In genomic region chr1:206612129-206612876, GRCh38 we compare ENCODE assay signal across 8 cellular contexts. TPM values are rescaled to one million over a fixed set of nuclear protein-coding genes. Genes with fewer than 3 reads are reported as not detected.
A peak's percentile ranks its signal among the peaks of the same experiment; 100 is the strongest.
DNase-seq lines count a peak whose midpoint lies in the region; ATAC-seq and TF ChIP-seq lines count a peak whose summit lies in the region.

Gene EIF2D, minus strand, starts transcription at chr1:206612465. Its CDS starts 123 bp downstream, at chr1:206612342.

- peak within 1 kb of the TSS; percentile 27 for H3K27ac ChIP-seq in OCI-LY7 (ENCODE audit: low read depth, low read length, poor library complexity, severe bottlenecking)

- H3K4me1 ChIP-seq in OCI-LY7 (ENCODE audit: insufficient read depth, low read length, poor library complexity, severe bottlenecking): peaks cover 13% of the 10 kb centered on the region

- peak; percentile 86 for ATAC-seq in GM21526 (IDR thresholded peaks at IDR 0.05; ENCODE audit: low FRiP score, unreplicated experiment)

- no TSS peak for BruUV-seq in OCI-LY7 (replicated peaks; lab: Mats Ljungman, UMichigan)

- H3K27me3 Mint-ChIP-seq in IgD-negative memory B cell (no peaks in the 10 kb centered on the region), endothelial cell (ENCODE audit: unreplicated experiment) (no peaks in the 10 kb centered on the region)

- H3K9me3 ChIP-seq in OCI-LY7 (ENCODE audit: low read length): no peaks in the 10 kb centered on the region

- DNase-seq in DMS 273 (lab: John Stamatoyannopoulos, UW; ENCODE audit: unreplicated experiment) (peak; percentile 98), OCI-LY7 (ENCODE audit: low spot score) (peak; percentile 96), endothelial cell (ENCODE audit: low spot score) (peak; percentile 100), middle frontal gyrus (ENCODE audit: extremely low spot score, low spot score) (peak; percentile 91)
- peak; percentile 98 for DNase-seq in activated CD8-positive, alpha-beta memory T cell treated with anti-CD3 and anti-CD28 coated beads, Interleukin-2, amount 50 U/mL, for 48 hours
- peak; percentile 86 to 91 for DNase-seq in stimulated activated CD8-positive, alpha-beta memory T cell treated with anti-CD3 and anti-CD28 coated beads, Interleukin-2, amount 100 ng/mL, for 1 hour (ENCODE audit: low read depth in 2 of 2)

- TF ChIP-seq CTCF in OCI-LY7 (conservative IDR thresholded peaks at IDR 0.05; ENCODE audit: low read length) (peak; percentile 82), endothelial cell (IDR thresholded peaks at IDR 0.05; ENCODE audit: unreplicated experiment) (peak; percentile 87)

- H3K4me2 ChIP-seq in OCI-LY7 (ENCODE audit: low read length): peak within 1 kb of the TSS; percentile 91

- H3K9me3 Mint-ChIP-seq in IgD-negative memory B cell: no peaks in the 10 kb centered on the region
- no peaks in the 10 kb centered on the region for H3K9me3 Mint-ChIP-seq in endothelial cell (ENCODE audit: unreplicated experiment)

- H4K20me1 ChIP-seq in OCI-LY7 (ENCODE audit: insufficient read depth, low read length): no peaks in the 10 kb centered on the region

- peak within 1 kb of the TSS; percentile 77 for H2AFZ ChIP-seq in OCI-LY7 (ENCODE audit: low read length)

- peaks cover 12% of the 10 kb centered on the region; the same call in 1 of the 2 replicates for H3K79me2 ChIP-seq in OCI-LY7 (ENCODE audit: insufficient read depth, low read depth, low read length)

- no peaks in the 10 kb centered on the region for H3K9me2 ChIP-seq in OCI-LY7 (ENCODE audit: insufficient read depth, low read length)

- intact Hi-C loops in OCI-LY7 (cut with micrococcal nuclease; ENCODE audit: unreplicated experiment): no loop called here

- H3K4me3 Mint-ChIP-seq in IgD-negative memory B cell: peak within 1 kb of the TSS; percentile 83 to 98 (median 94)
- H3K4me3 Mint-ChIP-seq in endothelial cell (ENCODE audit: unreplicated experiment): peak within 1 kb of the TSS; percentile 93

- POLR2A ChIA-PET in OCI-LY7 (lab: Charles Lee): interaction anchor here (0.5 to 2.0 kb wide), 16 partner anchors 8 to 946 kb away, joined by 3 to 11 read pairs (median 3); partner anchors contain the start of gene DYRK3

- H3K4me1 Mint-ChIP-seq in IgD-negative memory B cell (peaks cover 11 to 20% (median 18%) of the 10 kb centered on the region in 3 donors), endothelial cell (ENCODE audit: unreplicated experiment) (peaks cover 9% of the 10 kb centered on the region)

- H3K27ac Mint-ChIP-seq in IgD-negative memory B cell: peak within 1 kb of the TSS; percentile 82 to 99 (median 95)
- peak within 1 kb of the TSS; percentile 95 for H3K27ac Mint-ChIP-seq in endothelial cell (ENCODE audit: unreplicated experiment)

- H3K36me3 ChIP-seq in OCI-LY7 (ENCODE audit: insufficient read depth, low read length): peaks cover 18% of the 10 kb centered on the region

- H3K36me3 Mint-ChIP-seq in IgD-negative memory B cell (peaks cover 4% of the 10 kb centered on the region), endothelial cell (ENCODE audit: low read depth, unreplicated experiment) (no peaks in the 10 kb centered on the region)

- CTCF ChIA-PET in OCI-LY7 (lab: Charles Lee; ENCODE audit: unreplicated experiment): interaction anchor here (0.6 to 1.4 kb wide), 11 partner anchors 11 to 709 kb away, joined by 3 to 15 read pairs (median 4); partner anchors contain the start of genes DYRK3 and IKBKE

- H3K4me3 ChIP-seq in OCI-LY7 (ENCODE audit: low read depth, low read length, poor library complexity, severe bottlenecking): peak within 1 kb of the TSS; percentile 72

RNA-seq across cellular contexts. Expression of gene EIF2D, which starts in this region (rescaled TPM):
- polyA plus RNA-seq in IgD-negative memory B cell: 40.4 TPM
- total RNA-seq in OCI-LY7 (2014; rRNA removed; shearing (Covaris generic)): 85.4 and 89.3 TPM in 2 replicates
- total RNA-seq in OCI-LY7 (2022) (68.6 and 72.3 TPM in 2 replicates), endothelial cell (ENCODE audit: unreplicated experiment) (32.7 TPM)

Comparison
In these comparisons a context has a peak if more than half of its experiments do, and no peak if none do; other contexts are left out.
1. Peak in every context shown above with its lines: DNase-seq, ATAC-seq, H3K4me3 ChIP-seq and H3K27ac ChIP-seq.